Comparison of ENCODE assay signal across 1 cellular context in the genomic region with DNA sequence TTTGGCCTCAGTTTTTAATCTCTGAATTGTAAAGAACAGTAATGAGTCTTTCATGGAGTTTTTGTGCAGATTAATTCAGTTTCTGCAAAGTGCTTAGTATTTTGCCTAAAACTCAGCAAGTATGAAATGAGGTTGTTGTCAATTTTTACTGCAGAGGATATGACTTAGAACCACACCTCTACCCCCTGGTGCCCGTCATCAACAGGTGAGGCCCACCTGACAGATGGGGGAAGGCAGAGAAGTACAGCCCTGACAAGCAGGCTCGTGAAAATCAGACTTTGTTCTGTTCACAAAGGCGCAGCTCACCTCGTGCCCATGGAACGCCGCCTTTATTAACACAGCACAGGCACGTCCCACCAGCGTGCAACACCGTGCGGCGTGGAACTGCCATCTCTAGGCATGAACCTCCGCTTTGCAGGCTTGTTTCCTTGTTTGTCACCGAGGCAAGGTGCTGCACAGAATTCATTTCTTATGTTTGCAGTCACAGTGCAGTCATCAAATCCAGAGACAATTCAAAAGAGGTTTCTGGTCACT.
TF ChIP-seq lines count a peak whose summit lies in the region.

No MANE protein-coding gene starts in this region.

TF ChIP-seq in SK-N-SH, 30 proteins besides CTCF, POLR2A, EP300 and RAD21 (continued from another document):
- TF ChIP-seq, protein P1, sequence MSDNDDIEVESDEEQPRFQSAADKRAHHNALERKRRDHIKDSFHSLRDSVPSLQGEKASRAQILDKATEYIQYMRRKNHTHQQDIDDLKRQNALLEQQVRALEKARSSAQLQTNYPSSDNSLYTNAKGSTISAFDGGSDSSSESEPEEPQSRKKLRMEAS (IDR thresholded peaks at IDR 0.05; ENCODE audit: low read depth) = no peak
- no peak for TF ChIP-seq GABPA (IDR thresholded peaks at IDR 0.05; ENCODE audit: low read depth)
- no peak for TF ChIP-seq SIN3A (IDR thresholded peaks at IDR 0.05; ENCODE audit: borderline replicate concordance, low read depth, low read length)
- TF ChIP-seq CHD2 (IDR thresholded peaks at IDR 0.05; ENCODE audit: low read length, partially characterized antibody) = no peak
- TF ChIP-seq IRF3 (IDR thresholded peaks at IDR 0.05; ENCODE audit: low read depth, low read length) = no peak
- TF ChIP-seq RFX5 (IDR thresholded peaks at IDR 0.05; ENCODE audit: low read length) = no peak
- TF ChIP-seq GATA2 (CRISPR knock-in tag; IDR thresholded peaks at IDR 0.05) = no peak
